In genomic region chr10:79905322-79906314, GRCh38 we compare ENCODE assay signal across 8 cellular contexts. TPM values are rescaled to one million over a fixed set of nuclear protein-coding genes. Genes with fewer than 3 reads are reported as not detected.
DNase-seq lines count a peak whose midpoint lies in the region; FAIRE-seq and TF ChIP-seq lines count a peak whose summit lies in the region.

No MANE protein-coding gene starts in this region.

- FAIRE-seq in urothelium cell line (lab: Jason Lieb, UNC), result no peak

- DNase-seq in GM12864 (ENCODE audit: low read depth) (no peak), NCI-H69 (lab: John Stamatoyannopoulos, UW) (peak; percentile 25), urothelium cell line (ENCODE audit: low spot score) (peak; percentile 5), middle frontal gyrus (ENCODE audit: extremely low spot score, low spot score) (no peak), T-helper 9 cell (no peak)
- no peak for DNase-seq in effector CD4-positive, alpha-beta T cell

- H3K36me3 ChIP-seq in ectodermal cell (ENCODE audit: control insufficient read depth, insufficient read depth, low read length) (no peaks in the 10 kb centered on the region), mesodermal cell (ENCODE audit: control insufficient read depth, insufficient read depth, low read length) (peaks cover 5% of the 10 kb centered on the region)

- WGBS in ectodermal cell, 2 experiments, result 36 to 40% methylated on average over 9 to 10 of the region's 10 CpGs
- WGBS in mesodermal cell (ENCODE audit: insufficient coverage in 2 of 2), 2 experiments, result 39 to 45% methylated on average over 3 of the region's 10 CpGs

- H3K27ac ChIP-seq in ectodermal cell (ENCODE audit: insufficient read depth, low read depth, low read length, poor library complexity, severe bottlenecking) (no peak overlapping the region), mesodermal cell (ENCODE audit: low read depth, low read length, severe bottlenecking) (peak overlapping the region; percentile 57)

- H3K4me3 ChIP-seq in GM12864 (ENCODE audit: low read depth, low read length) (peak overlapping the region; percentile 49), ectodermal cell (ENCODE audit: insufficient read depth, low read depth, low read length) (peak overlapping the region; percentile 65), mesodermal cell (ENCODE audit: extremely low read depth, insufficient read depth, low read length, poor library complexity, severe bottlenecking) (peak overlapping the region; percentile 62)

- H3K4me1 ChIP-seq in ectodermal cell (ENCODE audit: control insufficient read depth, insufficient read depth, low read length), result no peaks in the 10 kb centered on the region
- no peaks in the 10 kb centered on the region for H3K4me1 ChIP-seq in mesodermal cell (ENCODE audit: control insufficient read depth, insufficient read depth, low read length, poor library complexity, severe bottlenecking)

- H3K27me3 ChIP-seq in ectodermal cell (ENCODE audit: control insufficient read depth, insufficient read depth, low read length, poor library complexity, severe bottlenecking), result peaks cover 33% of the 10 kb centered on the region

- H3K9me3 ChIP-seq in ectodermal cell (ENCODE audit: control insufficient read depth, low read length) (no peaks in the 10 kb centered on the region), mesodermal cell (ENCODE audit: control insufficient read depth, low read length) (no peaks in the 10 kb centered on the region)

- no peak for TF ChIP-seq CTCF in GM12864 (IDR thresholded peaks at IDR 0.05; ENCODE audit: low read depth, low read length, missing control alignments)

RNA-seq across cellular contexts. Expression of gene SFTPD, which starts 43.3 kb away (rescaled TPM):
- 1.3 TPM for polyA plus RNA-seq in ectodermal cell (2013, experiment 1 of 4)
- polyA plus RNA-seq in ectodermal cell (2013, experiment 2 of 4), result 2.2 TPM
- 0.48 TPM for polyA plus RNA-seq in ectodermal cell (2013, experiment 3 of 4)
- polyA plus RNA-seq in ectodermal cell (2013, experiment 4 of 4), result 0.61 TPM
- 0.29 TPM for polyA plus RNA-seq in mesodermal cell (2013, experiment 1 of 2)
- not detected for polyA plus RNA-seq in mesodermal cell (2013, experiment 2 of 2)

Comparison
In these comparisons a context has a peak if more than half of its experiments do, and no peak if none do; other contexts are left out.
1. DNase-seq: peak in NCI-H69 (single experiment) and urothelium cell line (single experiment); none in GM12864 (single experiment), middle frontal gyrus (single experiment), effector CD4-positive, alpha-beta T cell (single experiment) and T-helper 9 cell (single experiment).
2. Peak in every context shown above with its lines, with median percentiles within 50 percentile points of each other: H3K4me3 ChIP-seq.